In genomic region chr13:76991796-76992547, GRCh38 we compare ENCODE assay signal across 8 cellular contexts. TPM values are rescaled to one million over a fixed set of nuclear protein-coding genes. Genes with fewer than 3 reads are reported as not detected.
DNase-seq lines count a peak whose midpoint lies in the region; ATAC-seq and TF ChIP-seq lines count a peak whose summit lies in the region.

TSS of gene CLN5 (plus strand) at chr13:76992081. CDS start at chr13:76992099, 18 bp downstream.

- H3K27me3 ChIP-seq in esophagus squamous epithelium = no peaks in the 10 kb centered on the region

- 0% methylated on average over 18 of the region's 73 CpGs; no CpG with 5 or more reads in 1 of the 2 donors for WGBS in esophagus squamous epithelium, 2 donors

- peaks cover 0 to 17% (median 5%) of the 10 kb centered on the region in 3 donors for H3K36me3 ChIP-seq in esophagus squamous epithelium

- in situ Hi-C loops in KBM-7 (cut with MboI; ENCODE audit: low pct_unique_long_range_greater_than_20kb, low sequenced_read_pairs) = no loop called here

- peak within 1 kb of the TSS; percentile 66 to 79 (median 78) for H3K4me3 ChIP-seq in esophagus squamous epithelium

- peak; percentile 97 for ATAC-seq in GM21723 (IDR thresholded peaks at IDR 0.05; ENCODE audit: unreplicated experiment)

- DNase-seq in DMS79 treated with DMSO at 0.1 percent for 48 hours (lab: John Stamatoyannopoulos, UW) (peak; percentile 67), KBM-7 (peak; percentile 93), RKO (ENCODE audit: low spot score) (peak; percentile 95), activated T-helper 1 cell treated with Interleukin-2 at 50 U/mL for 16 hours (ENCODE audit: low read depth) (peak; percentile 95), esophagus squamous epithelium (lab: John Stamatoyannopoulos, UW) (peak; percentile 73), myocyte (ENCODE audit: low read depth) (peak; percentile 94)
- DNase-seq in stimulated activated CD8-positive, alpha-beta memory T cell treated with anti-CD3 and anti-CD28 coated beads, Interleukin-7, amount 100 ng/mL, for 4 hours (ENCODE audit: low read depth in 2 of 2) = peak; percentile 84 to 92

- TF ChIP-seq CTCF in esophagus squamous epithelium (IDR thresholded peaks at IDR 0.05) = peak in 3 of 6 experiments; percentile 14 to 23 (median 23)

- peak in 3 of 4 donors; percentile 77 to 98 (median 98) for TF ChIP-seq POLR2A in esophagus squamous epithelium (IDR thresholded peaks at IDR 0.05)

- intact Hi-C loops in esophagus squamous epithelium (cut with DNase I) = no loop called here

- H3K27ac ChIP-seq in esophagus squamous epithelium = peak within 1 kb of the TSS; percentile 90 to 95 (median 93)

- peaks cover 7 to 28% (median 13%) of the 10 kb centered on the region in 3 donors for H3K4me1 ChIP-seq in esophagus squamous epithelium

- no peaks in the 10 kb centered on the region for H3K9me3 ChIP-seq in esophagus squamous epithelium

RNA-seq across cellular contexts. Expression of gene CLN5, which starts in this region (rescaled TPM):
- 10 to 100 TPM in 2 of 4 donors, 1 to 10 TPM in 2; 6.8 to 20.2 (median 11.2) TPM for total RNA-seq in esophagus squamous epithelium
- total RNA-seq in myocyte = 25.7 and 27.0 TPM in 2 replicates
- polyA plus RNA-seq in myocyte (2012) = 25.8 TPM

Comparison
In these comparisons a context has a peak if more than half of its experiments do, and no peak if none do; other contexts are left out.
1. Peak in every context shown above with its lines: DNase-seq, ATAC-seq, H3K4me3 ChIP-seq and H3K27ac ChIP-seq.